ENCODE assay signal across 22 cellular contexts in the genomic region with DNA sequence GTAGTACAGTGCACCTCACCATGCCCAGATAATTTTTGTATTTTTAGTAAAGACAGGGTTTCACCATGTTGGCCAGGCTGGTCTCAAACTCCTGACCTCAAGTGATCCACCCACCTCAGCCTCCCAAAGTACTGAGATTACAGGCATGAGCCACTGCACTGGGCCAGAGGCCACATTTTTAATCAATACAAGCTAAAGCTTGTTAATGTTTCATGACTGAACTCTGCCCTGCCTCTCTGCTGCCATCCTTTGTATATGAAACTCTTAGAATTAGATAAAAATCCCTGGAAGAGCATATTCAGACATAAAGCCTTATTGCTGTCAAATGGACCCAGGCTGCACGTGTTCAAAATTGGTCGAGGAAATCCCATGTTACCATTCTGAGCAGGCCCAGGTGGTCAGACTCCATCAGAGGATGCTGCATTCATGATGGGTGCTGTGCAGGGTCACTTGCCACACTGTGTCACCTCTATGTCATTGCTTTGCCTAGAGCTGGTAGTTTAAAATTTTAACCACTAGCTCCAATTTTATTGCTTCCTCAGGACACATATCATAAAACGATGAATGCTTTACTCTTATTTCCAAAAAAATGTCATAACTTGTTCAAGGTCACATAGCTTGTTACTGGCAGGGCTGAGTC. TPM values are rescaled to one million over a fixed set of nuclear protein-coding genes. Genes with fewer than 3 reads are reported as not detected.
"Had no signal": no experiment of that assay in that cellular context is flagged by ENCODE, and none has a peak within 500 bp of the region (broad histone marks: within the 10 kb centered on the region; RNA-seq: fewer than 3 reads in every experiment).

No MANE protein-coding gene starts in this region.

- H3K4me3 ChIP-seq: dorsolateral prefrontal cortex, neural progenitor cell, psoas muscle, SK-N-MC, skin epidermis, thoracic aorta, upper lobe of left lung had no signal

- H3K27ac Mint-ChIP-seq: activated CD4-positive, alpha-beta T cell treated with anti-CD3 and anti-CD28 coated beads, Interleukin-2, amount 10 ng/mL, durations not matched to agents 24 days and 14 days; activated CD8-positive, alpha-beta T cell treated with anti-CD3 and anti-CD28 coated beads, Interleukin-2, amount 10 ng/mL, durations not matched to agents 7 days and 5 days; activated naive CD4-positive, alpha-beta T cell treated with anti-CD3 and anti-CD28 coated beads for 36 hours; endodermal cell; naive B cell; neural progenitor cell; T-helper 2 cell treated with Interferon-gamma antibody and Interleukin-4, amounts not matched to agents 5 μg/mL and 100 μg/mL, for 36 hours had no signal

- DNase-seq: activated CD4-positive, alpha-beta T cell treated with anti-CD3 and anti-CD28 coated beads, Interleukin-2, amount 10 ng/mL, durations not matched to agents 24 days and 14 days; activated CD4-positive, CD25-positive, alpha-beta regulatory T cell; activated CD8-positive, alpha-beta T cell treated with anti-CD3 and anti-CD28 coated beads, Interleukin-2, amount 10 ng/mL, durations not matched to agents 7 days and 5 days; activated naive CD4-positive, alpha-beta T cell treated with anti-CD3 and anti-CD28 coated beads for 36 hours; activated T-cell treated with anti-CD3 and anti-CD28 coated beads, Interleukin-2, amount 50 U/mL, for 4 hours; anterior cingulate cortex; brain microvascular endothelial cell; central memory CD4-positive, alpha-beta T cell; dorsolateral prefrontal cortex; endodermal cell; hippocampal formation; left cardiac atrium; naive B cell; psoas muscle; right cardiac atrium; stimulated activated CD4-positive, alpha-beta T cell treated with anti-CD3 and anti-CD28 coated beads, Interleukin-4, amount 100 ng/mL, for 1 hour; upper lobe of left lung had no signal

- H3K27me3 ChIP-seq: brain microvascular endothelial cell, dorsolateral prefrontal cortex, neural progenitor cell, upper lobe of left lung had no signal

- H3K9ac ChIP-seq: neural progenitor cell had no signal

- H3K27ac ChIP-seq: brain microvascular endothelial cell, dorsolateral prefrontal cortex, neural progenitor cell, psoas muscle, SK-N-MC, skin epidermis, thoracic aorta, upper lobe of left lung had no signal

- H3K4me2 ChIP-seq: neural progenitor cell had no signal

- H3K4me1 Mint-ChIP-seq: activated CD4-positive, alpha-beta T cell treated with anti-CD3 and anti-CD28 coated beads, Interleukin-2, amount 10 ng/mL, durations not matched to agents 24 days and 14 days; naive B cell had no signal

- H3K4me1 ChIP-seq: neural progenitor cell, psoas muscle, upper lobe of left lung had no signal

- H3K36me3 Mint-ChIP-seq: naive B cell, neural progenitor cell had no signal

- ATAC-seq: activated CD8-positive, alpha-beta T cell treated with anti-CD3 and anti-CD28 coated beads, Interleukin-2, amount 10 ng/mL, durations not matched to agents 7 days and 5 days; activated T-cell treated with anti-CD3 and anti-CD28 coated beads, Interleukin-2, amount 50 U/mL, for 4 hours; left cardiac atrium; psoas muscle; right cardiac atrium had no signal

- H3K4me3 Mint-ChIP-seq: activated CD4-positive, alpha-beta T cell treated with anti-CD3 and anti-CD28 coated beads, Interleukin-2, amount 10 ng/mL, durations not matched to agents 24 days and 14 days; activated CD8-positive, alpha-beta T cell treated with anti-CD3 and anti-CD28 coated beads, Interleukin-2, amount 10 ng/mL, durations not matched to agents 7 days and 5 days; activated naive CD4-positive, alpha-beta T cell treated with anti-CD3 and anti-CD28 coated beads for 36 hours; activated T-cell treated with anti-CD3 and anti-CD28 coated beads, Interleukin-2, amount 50 U/mL, for 4 hours; endodermal cell; naive B cell; neural progenitor cell; T-helper 2 cell treated with Interferon-gamma antibody and Interleukin-4, amounts not matched to agents 5 μg/mL and 100 μg/mL, for 36 hours had no signal

- H3K9me3 Mint-ChIP-seq: activated CD4-positive, alpha-beta T cell treated with anti-CD3 and anti-CD28 coated beads, Interleukin-2, amount 10 ng/mL, durations not matched to agents 24 days and 14 days; activated naive CD4-positive, alpha-beta T cell treated with anti-CD3 and anti-CD28 coated beads for 36 hours; endodermal cell; T-helper 2 cell treated with Interferon-gamma antibody and Interleukin-4, amounts not matched to agents 5 μg/mL and 100 μg/mL, for 36 hours had no signal

- H3K36me3 ChIP-seq: brain microvascular endothelial cell, neural progenitor cell, thoracic aorta, upper lobe of left lung had no signal

- H3K9me3 ChIP-seq: psoas muscle, thoracic aorta, upper lobe of left lung had no signal

RNA-seq across cellular contexts. Expression of gene LNX1, which starts 45.2 kb away (rescaled TPM):
- total RNA-seq: activated CD4-positive, alpha-beta T cell treated with anti-CD3 and anti-CD28 coated beads, Interleukin-2, amount 10 ng/mL, durations not matched to agents 24 days and 14 days; activated CD8-positive, alpha-beta T cell treated with anti-CD3 and anti-CD28 coated beads, Interleukin-2, amount 10 ng/mL, durations not matched to agents 7 days and 5 days had no signal
